Comparison of ENCODE assay signal across 8 cellular contexts in the genomic region with DNA sequence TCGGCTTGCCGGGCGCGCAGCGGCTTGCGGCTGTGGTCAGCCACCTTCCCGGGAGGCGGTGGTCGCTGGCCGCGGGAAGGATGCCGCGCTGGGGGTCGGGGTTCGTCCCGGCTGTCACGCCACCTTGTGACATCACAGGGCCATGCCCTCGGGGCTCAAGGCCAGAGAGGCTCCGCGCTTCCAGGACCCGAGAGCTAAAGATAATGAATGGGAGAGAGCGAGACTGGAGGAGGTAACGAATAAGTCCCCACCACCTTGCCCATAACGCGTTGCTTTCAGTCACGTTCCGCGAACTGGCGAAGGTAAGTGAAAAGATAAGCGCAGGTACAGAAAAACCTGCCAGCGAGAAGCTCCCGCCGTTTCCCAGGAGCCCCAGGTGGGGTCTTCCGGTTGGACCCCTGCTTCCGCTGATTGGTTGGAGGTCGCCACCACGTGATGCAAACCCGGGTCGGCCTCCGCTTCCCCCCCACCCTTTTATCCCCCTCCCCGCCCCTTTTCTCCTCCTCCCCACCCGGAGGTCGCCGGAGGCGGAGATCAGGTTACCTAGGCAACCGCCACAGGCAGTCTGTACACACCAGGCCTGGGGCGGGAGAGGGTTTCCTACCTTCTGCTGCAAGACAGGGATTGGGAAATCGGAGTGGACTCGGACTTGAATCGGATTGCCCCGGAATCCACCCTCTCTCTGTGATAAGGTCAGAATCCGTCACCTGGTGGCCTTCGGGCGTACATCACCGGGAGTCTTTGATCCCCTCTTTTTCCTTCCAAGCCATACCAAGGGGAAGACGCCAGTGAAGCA. TPM values are rescaled to one million over a fixed set of nuclear protein-coding genes. Genes with fewer than 3 reads are reported as not detected.
DNase-seq lines count a peak whose midpoint lies in the region; ATAC-seq and TF ChIP-seq lines count a peak whose summit lies in the region.

Gene LRRC9 (plus strand): TSS at position 563 of the 796 bp plus-strand sequence.

- no peak within 1 kb of the TSS for H3K9ac ChIP-seq in fibroblast of lung (ENCODE audit: insufficient read depth, low read length)

- peak; percentile 56 to 61 for ATAC-seq in naive B cell (ENCODE audit: low read depth in 2 of 2)
- ATAC-seq in GM19463 (IDR thresholded peaks at IDR 0.05; ENCODE audit: unreplicated experiment) = no peak

- H3K27me3 ChIP-seq in fibroblast of lung (ENCODE audit: control insufficient read depth, insufficient read depth, low read length) = peaks cover 11% of the 10 kb centered on the region

- peak within 1 kb of the TSS; percentile 89 for H3K4me2 ChIP-seq in fibroblast of lung (ENCODE audit: extremely low read depth, insufficient read depth, low read length)

- H3K79me2 ChIP-seq in fibroblast of lung (ENCODE audit: control insufficient read depth, insufficient read depth, low read length) = no peaks in the 10 kb centered on the region

- H3K4me1 ChIP-seq in fibroblast of lung (ENCODE audit: control insufficient read depth, extremely low read depth, insufficient read depth, low read length) = no peaks in the 10 kb centered on the region

- peak within 1 kb of the TSS; percentile 48 for H2AFZ ChIP-seq in fibroblast of lung (ENCODE audit: low read length)

- peak; percentile 5 for DNase-seq in GM12865 (ENCODE audit: low read depth)
- DNase-seq in NCI-H1092 (lab: John Stamatoyannopoulos, UW) = peak; percentile 95
- no peak for DNase-seq in activated CD4-positive, alpha-beta T cell treated with anti-CD3 and anti-CD28 coated beads, Interleukin-2, amount 10 ng/mL, durations not matched to agents 24 days and 14 days
- DNase-seq in fibroblast of lung (ENCODE audit: low read depth in 2 of 2) = peak; percentile 21 to 28
- peak; percentile 4 for DNase-seq in naive B cell
- DNase-seq in type B pancreatic cell (ENCODE audit: extremely low spot score, unreplicated experiment) = peak; percentile 85
- DNase-seq in NCI-H2081 treated with DMSO at 0.1 percent for 48 hours (lab: John Stamatoyannopoulos, UW) = no peak

- TF ChIP-seq CTCF in GM12865 (IDR thresholded peaks at IDR 0.05; ENCODE audit: insufficient read depth, low read depth, low read length, missing control alignments) (no peak), fibroblast of lung (conservative IDR thresholded peaks at IDR 0.05 in 1 of 2, IDR thresholded peaks at IDR 0.05 in 1 of 2; ENCODE audit: low read depth in 1 of 2, low read length in 2 of 2) (no peak), type B pancreatic cell (conservative IDR thresholded peaks at IDR 0.05) (peak; percentile 39)

- no peaks in the 10 kb centered on the region for H3K36me3 ChIP-seq in fibroblast of lung (ENCODE audit: control insufficient read depth, insufficient read depth, low read length)

- no peak within 1 kb of the TSS for H3K27ac ChIP-seq in fibroblast of lung (ENCODE audit: insufficient read depth, low read length)

- no peaks in the 10 kb centered on the region for H4K20me1 ChIP-seq in fibroblast of lung (ENCODE audit: control insufficient read depth, extremely low read depth, insufficient read depth, low read length)

- no peaks in the 10 kb centered on the region for H3K9me3 Mint-ChIP-seq in activated CD4-positive, alpha-beta T cell treated with anti-CD3 and anti-CD28 coated beads, Interleukin-2, amount 10 ng/mL, durations not matched to agents 24 days and 14 days
- peaks cover 0 to 12% (median 6%) of the 10 kb centered on the region in 7 donors for H3K9me3 Mint-ChIP-seq in naive B cell
- peaks cover 6% of the 10 kb centered on the region for H3K9me3 Mint-ChIP-seq in type B pancreatic cell

- H3K4me1 Mint-ChIP-seq in activated CD4-positive, alpha-beta T cell treated with anti-CD3 and anti-CD28 coated beads, Interleukin-2, amount 10 ng/mL, durations not matched to agents 24 days and 14 days = peaks cover 4% of the 10 kb centered on the region
- H3K4me1 Mint-ChIP-seq in naive B cell = peaks cover 5 to 10% (median 6%) of the 10 kb centered on the region in 3 donors
- peaks cover 8% of the 10 kb centered on the region for H3K4me1 Mint-ChIP-seq in type B pancreatic cell (ENCODE audit: unreplicated experiment)

- no peak within 1 kb of the TSS for H3K27ac Mint-ChIP-seq in activated CD4-positive, alpha-beta T cell treated with anti-CD3 and anti-CD28 coated beads, Interleukin-2, amount 10 ng/mL, durations not matched to agents 24 days and 14 days
- peak within 1 kb of the TSS in 3 of 6 donors; percentile 69 to 71 (median 69) for H3K27ac Mint-ChIP-seq in naive B cell
- peak within 1 kb of the TSS; percentile 79 for H3K27ac Mint-ChIP-seq in type B pancreatic cell

- H3K36me3 Mint-ChIP-seq in activated CD4-positive, alpha-beta T cell treated with anti-CD3 and anti-CD28 coated beads, Interleukin-2, amount 10 ng/mL, durations not matched to agents 24 days and 14 days (ENCODE audit: low read depth) = no peaks in the 10 kb centered on the region
- H3K36me3 Mint-ChIP-seq in naive B cell (peaks cover 0 to 8% of the 10 kb centered on the region in 2 donors), type B pancreatic cell (no peaks in the 10 kb centered on the region)

- H3K4me3 ChIP-seq in GM12865 (ENCODE audit: low read depth, low read length) (peak within 1 kb of the TSS; percentile 45), fibroblast of lung (replicated peaks in 1 of 4; ENCODE audit: control extremely low read depth in 1 of 4, insufficient read depth in 1 of 4, low read depth in 3 of 4, low read length in 4 of 4) (peak within 1 kb of the TSS; percentile 28 to 68 (median 38))

- intact Hi-C loops in activated CD4-positive, alpha-beta T cell treated with anti-CD3 and anti-CD28 coated beads, Interleukin-2, amount 10 ng/mL, durations not matched to agents 24 days and 14 days (cut with micrococcal nuclease) = no loop called here

- peak within 1 kb of the TSS; percentile 57 for H3K4me3 Mint-ChIP-seq in activated CD4-positive, alpha-beta T cell treated with anti-CD3 and anti-CD28 coated beads, Interleukin-2, amount 10 ng/mL, durations not matched to agents 24 days and 14 days
- H3K4me3 Mint-ChIP-seq in naive B cell (peak within 1 kb of the TSS; percentile 75 to 93 (median 80)), type B pancreatic cell (peak within 1 kb of the TSS; percentile 91)

- H3K9me3 ChIP-seq in fibroblast of lung (ENCODE audit: control insufficient read depth, insufficient read depth, low read depth, low read length) = no peaks in the 10 kb centered on the region

- H3K27me3 Mint-ChIP-seq in activated CD4-positive, alpha-beta T cell treated with anti-CD3 and anti-CD28 coated beads, Interleukin-2, amount 10 ng/mL, durations not matched to agents 24 days and 14 days = peaks cover 45% of the 10 kb centered on the region
- H3K27me3 Mint-ChIP-seq in naive B cell = peaks cover 48 to 58% (median 55%) of the 10 kb centered on the region in 3 donors
- H3K27me3 Mint-ChIP-seq in type B pancreatic cell = peaks cover 14% of the 10 kb centered on the region

RNA-seq across cellular contexts. Expression of gene LRRC9, which starts in this region (rescaled TPM):
- not detected in 2 replicates for total RNA-seq in activated CD4-positive, alpha-beta T cell treated with anti-CD3 and anti-CD28 coated beads, Interleukin-2, amount 10 ng/mL, durations not matched to agents 24 days and 14 days
- not detected in 2 replicates for total RNA-seq in fibroblast of lung
- polyA plus RNA-seq in fibroblast of lung = not detected in 2 replicates
- polyA plus RNA-seq in fibroblast of lung (2012) = not detected in 2 replicates
- not detected in 2 replicates for polyA minus RNA-seq in fibroblast of lung (ENCODE audit: low replicate concordance)
- polyA plus RNA-seq in naive B cell (ENCODE audit: low read depth in 6 of 6) = not detected
- total RNA-seq in type B pancreatic cell (ENCODE audit: low replicate concordance) = 0.50 and 1.7 TPM in 2 replicates

Comparison
In these comparisons a context has a peak if more than half of its experiments do, and no peak if none do; other contexts are left out.
1. Peak in DNase-seq, H3K4me3 ChIP-seq and H3K4me2 ChIP-seq in fibroblast of lung; RNA of the gene not detected or under 1 TPM.
2. Peak in DNase-seq and ATAC-seq in naive B cell; RNA of the gene not detected or under 1 TPM.
3. DNase-seq: peak in GM12865 (single experiment), NCI-H1092 (single experiment) and type B pancreatic cell (single experiment); none in activated CD4-positive, alpha-beta T cell treated with anti-CD3 and anti-CD28 coated beads, Interleukin-2, amount 10 ng/mL, durations not matched to agents 24 days and 14 days (single experiment) and NCI-H2081 treated with DMSO at 0.1 percent for 48 hours (single experiment).
4. Peak in every context shown above with its lines, with median percentiles within 50 percentile points of each other: H3K4me3 Mint-ChIP-seq.